ENCODE assay signal across 8 cellular contexts in the genomic region with DNA sequence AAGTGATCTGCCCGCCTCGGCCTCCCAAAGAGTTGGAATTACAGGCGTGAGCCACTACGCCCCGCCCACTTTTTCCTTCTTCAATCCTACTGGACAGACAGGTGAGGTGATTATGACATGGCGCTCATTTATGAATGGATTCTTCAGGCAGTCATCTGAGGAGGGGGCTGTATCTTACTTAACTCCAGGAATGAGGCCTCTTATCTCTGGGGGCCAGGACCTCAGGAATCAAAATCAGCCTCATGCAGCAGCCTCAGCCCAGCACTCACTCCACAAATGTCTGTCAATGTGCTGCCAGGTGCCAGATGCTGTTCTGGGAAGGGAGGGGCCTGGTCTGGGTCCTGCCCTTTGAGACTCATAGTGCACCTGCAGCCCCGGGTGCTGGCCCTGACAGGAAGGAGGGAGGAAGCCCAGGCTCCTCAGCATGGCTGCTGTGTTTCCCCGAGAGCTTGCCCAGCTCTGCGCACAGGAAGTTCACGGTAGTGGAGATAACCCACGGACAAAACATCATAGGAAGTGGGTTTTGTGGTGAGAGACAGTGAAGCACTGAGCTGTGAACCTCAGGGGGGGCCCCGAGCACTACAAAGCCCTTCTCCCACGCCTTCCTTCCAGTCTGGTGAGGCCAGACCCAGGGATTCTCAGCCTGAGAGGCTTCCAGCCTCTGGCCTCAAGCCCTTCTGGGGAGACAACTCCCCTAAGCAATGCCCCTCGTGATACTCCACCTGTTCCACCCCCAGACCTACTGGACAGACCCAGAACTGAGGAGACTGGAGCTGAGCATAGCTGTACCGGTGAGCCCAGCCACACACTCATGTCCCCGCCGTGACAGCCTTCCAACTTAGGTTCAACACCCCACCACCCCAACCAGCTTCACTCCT. TPM values are rescaled to one million over a fixed set of nuclear protein-coding genes. Genes with fewer than 3 reads are reported as not detected.
DNase-seq lines count a peak whose midpoint lies in the region; ATAC-seq, FAIRE-seq and TF ChIP-seq lines count a peak whose summit lies in the region.

No MANE protein-coding gene starts in this region.

- H3K4me1 Mint-ChIP-seq in activated B cell treated with CpG ODN at 0.5 μM for 24 hours (peaks cover 65% of the 10 kb centered on the region), chondrocyte (ENCODE audit: low read depth) (peaks cover 26% of the 10 kb centered on the region)

- no peak overlapping the region for H3K9ac ChIP-seq in mammary epithelial cell (ENCODE audit: insufficient read depth, low read length)

- H3K4me1 ChIP-seq in mammary epithelial cell (ENCODE audit: insufficient read depth, low read length): peaks cover 25% of the 10 kb centered on the region
- H3K4me1 ChIP-seq in pancreas: peaks cover 0 to 7% (median 0%) of the 10 kb centered on the region in 3 donors

- in situ Hi-C loops in GM13976 (cut with MboI; ENCODE audit: low sequenced_read_pairs, unreplicated experiment) (no loop called here), mammary epithelial cell (cut with MboI; ENCODE audit: low sequenced_read_pairs in 2 of 2) (no loop called here)

- H3K36me3 ChIP-seq in mammary epithelial cell (ENCODE audit: insufficient read depth, low read length) (no peaks in the 10 kb centered on the region), pancreas (no peaks in the 10 kb centered on the region)

- H3K27me3 Mint-ChIP-seq in activated B cell treated with CpG ODN at 0.5 μM for 24 hours: no peaks in the 10 kb centered on the region
- no peaks in the 10 kb centered on the region for H3K27me3 Mint-ChIP-seq in chondrocyte (ENCODE audit: low read depth)

- H3K4me3 ChIP-seq in mammary epithelial cell (replicated peaks in 1 of 3; ENCODE audit: insufficient read depth in 1 of 3, low read depth in 2 of 3, low read length in 3 of 3): no peak overlapping the region
- no peak overlapping the region for H3K4me3 ChIP-seq in pancreas

- WGBS in mammary epithelial cell (ENCODE audit: low coverage, missing lambda C conversion rate): 76% methylated on average over 12 of the region's 17 CpGs
- WGBS in pancreas, 2 donors: 77 to 84% methylated on average over 17 of the region's 17 CpGs

- CTCF ChIA-PET in activated B cell treated with CpG ODN at 0.5 μM for 24 hours (lab: Charles Lee) (interaction anchor here (0.7 to 1.6 kb wide), 10 partner anchors 10 to 1666 kb away, joined by 3 to 5 read pairs (median 4); partner anchors contain the start of gene GALNT6), mammary epithelial cell (lab: Charles Lee; ENCODE audit: low non-redundant PET) (no interaction called here)

- H3K27ac Mint-ChIP-seq in activated B cell treated with CpG ODN at 0.5 μM for 24 hours (peak overlapping the region; percentile 90), chondrocyte (ENCODE audit: unreplicated experiment) (no peak overlapping the region)

- no peaks in the 10 kb centered on the region for H3K27me3 ChIP-seq in mammary epithelial cell (ENCODE audit: insufficient read depth, low read length)
- H3K27me3 ChIP-seq in pancreas: no peaks in the 10 kb centered on the region

- H3K36me3 Mint-ChIP-seq in activated B cell treated with CpG ODN at 0.5 μM for 24 hours (ENCODE audit: low read depth): peaks cover 26% of the 10 kb centered on the region
- no peaks in the 10 kb centered on the region for H3K36me3 Mint-ChIP-seq in chondrocyte (ENCODE audit: low read depth)

- H3K4me3 Mint-ChIP-seq in activated B cell treated with CpG ODN at 0.5 μM for 24 hours (peak overlapping the region; percentile 80), chondrocyte (ENCODE audit: unreplicated experiment) (no peak overlapping the region)

- no peaks in the 10 kb centered on the region for H4K20me1 ChIP-seq in mammary epithelial cell (ENCODE audit: insufficient read depth, low read length)

- no peaks in the 10 kb centered on the region for H3K9me3 Mint-ChIP-seq in activated B cell treated with CpG ODN at 0.5 μM for 24 hours
- H3K9me3 Mint-ChIP-seq in chondrocyte (ENCODE audit: low read depth): no peaks in the 10 kb centered on the region

- H3K79me2 ChIP-seq in mammary epithelial cell (ENCODE audit: insufficient read depth, low read length): no peaks in the 10 kb centered on the region

- DNase-seq in GM13976 (ENCODE audit: low spot score): peak; percentile 96
- DNase-seq in LHCN-M2 (ENCODE audit: low read depth): peak; percentile 36
- DNase-seq in activated B cell treated with CpG ODN at 0.5 μM for 24 hours: peak; percentile 81
- peak; percentile 29 for DNase-seq in mammary epithelial cell
- peak in 1 of 6 donors; percentile 27 for DNase-seq in pancreas
- DNase-seq in ecto neural progenitor cell (ENCODE audit: low spot score): no peak
- no peak for DNase-seq in chondrocyte (ENCODE audit: low spot score)

- no TSS peak for BruUV-seq in mammary epithelial cell (replicated peaks; lab: Mats Ljungman, UMichigan)

- ATAC-seq in GM21723 (IDR thresholded peaks at IDR 0.05; ENCODE audit: unreplicated experiment): peak; percentile 99
- peak; percentile 95 for ATAC-seq in activated B cell treated with CpG ODN at 0.5 μM for 24 hours (ENCODE audit: low read depth)
- peak in 3 of 4 donors; percentile 20 to 55 (median 47) for ATAC-seq in pancreas

- TF ChIP-seq CTCF in GM13976 (IDR thresholded peaks at IDR 0.05; ENCODE audit: borderline replicate concordance, control extremely low read depth, extremely low read depth, insufficient read depth, missing control alignments): no peak
- no peak for TF ChIP-seq CTCF in activated B cell treated with CpG ODN at 0.5 μM for 24 hours (IDR thresholded peaks at IDR 0.05)
- no peak for TF ChIP-seq CTCF in mammary epithelial cell (conservative IDR thresholded peaks at IDR 0.05 in 1 of 2, IDR thresholded peaks at IDR 0.05 in 1 of 2; ENCODE audit: extremely low read depth in 1 of 2, insufficient read depth in 1 of 2, low read depth in 1 of 2, low read length in 2 of 2)
- TF ChIP-seq CTCF in pancreas (IDR thresholded peaks at IDR 0.05): no peak
- TF ChIP-seq CTCF in chondrocyte (IDR thresholded peaks at IDR 0.05): no peak

- H3K9me3 ChIP-seq in mammary epithelial cell (replicated peaks; ENCODE audit: insufficient read depth, low read length) (no peaks in the 10 kb centered on the region), pancreas (no peaks in the 10 kb centered on the region)

- peak overlapping the region; percentile 40 for H2AFZ ChIP-seq in mammary epithelial cell (ENCODE audit: low read depth, low read length)

- no peak for FAIRE-seq in pancreas (lab: Jason Lieb, UNC)

- H3K4me2 ChIP-seq in mammary epithelial cell (ENCODE audit: insufficient read depth, low read depth, low read length): no peak overlapping the region

- H3K27ac ChIP-seq in mammary epithelial cell (ENCODE audit: insufficient read depth, low read depth, low read length): no peak overlapping the region
- H3K27ac ChIP-seq in pancreas: no peak overlapping the region

- dilution Hi-C loops in mammary epithelial cell (cut with HindIII; ENCODE audit: low sequenced_read_pairs): no loop called here

- POLR2A ChIA-PET in activated B cell treated with CpG ODN at 0.5 μM for 24 hours (lab: Charles Lee): interaction anchor here (0.5 to 4.8 kb wide), 16 partner anchors 12 to 605 kb away, joined by 3 to 76 read pairs (median 8); partner anchors contain the start of genes ATF1, BIN2, CSRNP2 and DAZAP2

- intact Hi-C loops in activated B cell treated with CpG ODN at 0.5 μM for 24 hours (cut with micrococcal nuclease) (loop anchor here (1.0 to 10.0 kb wide), 12 partner anchors 12 to 683 kb away; partner anchors contain the start of genes BIN2, GALNT6, NR4A1 and POU6F1), mammary epithelial cell (cut with micrococcal nuclease) (no loop called here), pancreas (cut with DNase I) (no loop called here)

RNA-seq across cellular contexts. Expression of gene GALNT6, which starts 22.3 kb away (rescaled TPM):
- total RNA-seq in LHCN-M2 (2014; rRNA removed) (0.13 TPM in 1 of 2 replicates, not detected in the other), activated B cell treated with CpG ODN at 0.5 μM for 24 hours (23.8 and 24.4 TPM in 2 replicates), mammary epithelial cell (10 to 100 TPM in 1 of 2 donors, 1 to 10 TPM in 1; 4.4 to 13.5 TPM), pancreas (10 to 100 TPM in 3 of 6 donors, 1 to 10 TPM in 3; 8.9 to 16.6 (median 10.6) TPM), chondrocyte (0.90 to 1.5 TPM (median 1.1 TPM) in 3 replicates)
- 0.11 TPM for polyA plus RNA-seq in LHCN-M2 (2012)
- polyA plus RNA-seq in mammary epithelial cell (4.1 TPM), pancreas (1 to 10 TPM; 2.7 to 5.4 TPM)
- 5.2 TPM for polyA minus RNA-seq in mammary epithelial cell

RNA-seq across cellular contexts. Expression of gene CELA1, which starts 22.4 kb away (rescaled TPM):
- total RNA-seq in LHCN-M2 (2014; rRNA removed) (not detected in 2 replicates), activated B cell treated with CpG ODN at 0.5 μM for 24 hours (not detected in 2 replicates), mammary epithelial cell (not detected), pancreas (not detected), chondrocyte (not detected in 3 replicates)
- not detected for polyA plus RNA-seq in LHCN-M2 (2012)
- polyA plus RNA-seq in mammary epithelial cell (not detected), pancreas (not detected)
- polyA minus RNA-seq in mammary epithelial cell: not detected

RNA-seq across cellular contexts. Expression of gene BIN2, which starts 44.9 kb away (rescaled TPM):
- total RNA-seq in LHCN-M2 (2014; rRNA removed): not detected in 2 replicates
- not detected for polyA plus RNA-seq in LHCN-M2 (2012)
- 22.2 and 25.6 TPM in 2 replicates for total RNA-seq in activated B cell treated with CpG ODN at 0.5 μM for 24 hours
- not detected for total RNA-seq in mammary epithelial cell
- not detected for polyA plus RNA-seq in mammary epithelial cell
- polyA minus RNA-seq in mammary epithelial cell: not detected
- 1 to 10 TPM in 3 of 6 donors, under 1 TPM in 3; 0.56 to 6.0 (median 1.2) TPM for total RNA-seq in pancreas
- polyA plus RNA-seq in pancreas: 1 to 10 TPM in 1 of 2 donors, under 1 TPM in 1; 0.75 to 1.1 TPM
- not detected in 3 replicates for total RNA-seq in chondrocyte

RNA-seq across cellular contexts. Expression of gene SLC4A8, which starts 55.8 kb away (rescaled TPM):
- total RNA-seq in LHCN-M2 (2014; rRNA removed): 2.7 and 3.1 TPM in 2 replicates
- 2.1 TPM for polyA plus RNA-seq in LHCN-M2 (2012)
- total RNA-seq in activated B cell treated with CpG ODN at 0.5 μM for 24 hours: 5.2 and 5.8 TPM in 2 replicates
- total RNA-seq in mammary epithelial cell: under 1 TPM; 0.07 to 0.50 TPM
- 0.17 TPM for polyA plus RNA-seq in mammary epithelial cell
- not detected for polyA minus RNA-seq in mammary epithelial cell
- 1 to 10 TPM; 1.0 to 3.1 (median 2.7) TPM for total RNA-seq in pancreas
- 1 to 10 TPM; 1.4 to 5.5 TPM for polyA plus RNA-seq in pancreas
- total RNA-seq in chondrocyte: 2.4 to 5.4 TPM (median 2.7 TPM) in 3 replicates

Comparison
In these comparisons a context has a peak if more than half of its experiments do, and no peak if none do; other contexts are left out.
1. DNase-seq: peak in GM13976 (single experiment), LHCN-M2 (single experiment), activated B cell treated with CpG ODN at 0.5 μM for 24 hours (single experiment) and mammary epithelial cell (single experiment); none in ecto neural progenitor cell (single experiment) and chondrocyte (single experiment).
2. ATAC-seq: peak in every context shown above with its lines; median percentile 99 in GM21723; 95 in activated B cell treated with CpG ODN at 0.5 μM for 24 hours; 47 in pancreas.